Comparison of ENCODE assay signal across 28 cellular contexts in genomic region chr11:73654482-73655021, GRCh38. TPM values are rescaled to one million over a fixed set of nuclear protein-coding genes. Genes with fewer than 3 reads are reported as not detected.
"Had no signal": no experiment of that assay in that cellular context is flagged by ENCODE, and none has a peak within 500 bp of the region (broad histone marks: within the 10 kb centered on the region; RNA-seq: fewer than 3 reads in every experiment).

No MANE protein-coding gene starts in this region.

- H3K4me3 Mint-ChIP-seq: activated naive CD4-positive, alpha-beta T cell treated with anti-CD3 and anti-CD28 coated beads for 36 hours; activated naive CD8-positive, alpha-beta T cell treated with anti-CD3 and anti-CD28 coated beads for 36 hours; effector memory CD8-positive, alpha-beta T cell; naive thymus-derived CD8-positive, alpha-beta T cell; neural progenitor cell; T-helper 1 cell treated with Interleukin-12 subunit alpha and Interleukin-12 subunit beta and Interleukin-4 antibody, amounts not matched to agents 30 μg/mL and 1 μg/mL, for 36 hours had no signal

- H3K27ac Mint-ChIP-seq: activated naive CD4-positive, alpha-beta T cell treated with anti-CD3 and anti-CD28 coated beads for 36 hours; neural progenitor cell; T-helper 1 cell treated with Interleukin-12 subunit alpha and Interleukin-12 subunit beta and Interleukin-4 antibody, amounts not matched to agents 30 μg/mL and 1 μg/mL, for 36 hours had no signal

- H3K9me3 ChIP-seq: adrenal gland, colonic mucosa, gastrocnemius medialis, right atrium auricular region, testis, upper lobe of left lung had no signal

- DNase-seq: activated CD4-positive, alpha-beta T cell treated with anti-CD3 and anti-CD28 coated beads for 4 hours; activated CD4-positive, alpha-beta T cell treated with anti-CD3 and anti-CD28 coated beads, Interleukin-2, amount 50 U/mL, for 4 hours; activated effector memory CD4-positive, alpha-beta T cell treated with anti-CD3 and anti-CD28 coated beads, Interleukin-2, amount 50 U/mL, for 16 hours; activated naive CD4-positive, alpha-beta T cell treated with anti-CD3 and anti-CD28 coated beads for 36 hours; activated naive CD8-positive, alpha-beta T cell treated with anti-CD3 and anti-CD28 coated beads for 36 hours; activated T-cell treated with anti-CD3 and anti-CD28 coated beads for 4 hours; adrenal gland; colonic mucosa; effector memory CD8-positive, alpha-beta T cell; erythroblast; gastrocnemius medialis; glutamatergic neuron; islet precursor cell; left cardiac atrium; mesenchymal stem cell; naive thymus-derived CD8-positive, alpha-beta T cell; stimulated activated CD4-positive, alpha-beta T cell treated with anti-CD3 and anti-CD28 coated beads, Interleukin-15, amount 100 ng/mL, for 24 hours; stimulated activated naive CD4-positive, alpha-beta T cell; T-helper 9 cell; testis; upper lobe of left lung had no signal

- H3K4me1 ChIP-seq: adrenal gland, colonic mucosa, gastrocnemius medialis, right atrium auricular region, upper lobe of left lung had no signal

- H3K36me3 Mint-ChIP-seq: activated naive CD8-positive, alpha-beta T cell treated with anti-CD3 and anti-CD28 coated beads for 36 hours; neural progenitor cell had no signal

- H3K9me3 Mint-ChIP-seq: activated naive CD4-positive, alpha-beta T cell treated with anti-CD3 and anti-CD28 coated beads for 36 hours; activated naive CD8-positive, alpha-beta T cell treated with anti-CD3 and anti-CD28 coated beads for 36 hours; effector memory CD8-positive, alpha-beta T cell; naive thymus-derived CD8-positive, alpha-beta T cell; neural progenitor cell; T-helper 1 cell treated with Interleukin-12 subunit alpha and Interleukin-12 subunit beta and Interleukin-4 antibody, amounts not matched to agents 30 μg/mL and 1 μg/mL, for 36 hours had no signal

- H3K27me3 Mint-ChIP-seq: activated naive CD8-positive, alpha-beta T cell treated with anti-CD3 and anti-CD28 coated beads for 36 hours; effector memory CD8-positive, alpha-beta T cell; naive thymus-derived CD8-positive, alpha-beta T cell had no signal

- FAIRE-seq: bronchial epithelial cell, TTC549 had no signal

- H3K36me3 ChIP-seq: adrenal gland, colonic mucosa, gastrocnemius medialis, neural progenitor cell, right atrium auricular region, upper lobe of left lung had no signal

- H3K9ac ChIP-seq: neural progenitor cell had no signal

- H3K4me3 ChIP-seq: adrenal gland, colonic mucosa, gastrocnemius medialis, hepatocyte, neural progenitor cell, right atrium auricular region, testis, upper lobe of left lung had no signal

- H3K27me3 ChIP-seq: adrenal gland, colonic mucosa, gastrocnemius medialis, hepatocyte, neural progenitor cell, right atrium auricular region, testis, upper lobe of left lung had no signal

- H3K27ac ChIP-seq: adrenal gland, colonic mucosa, gastrocnemius medialis, hepatocyte, neural progenitor cell, testis, upper lobe of left lung, VCaP had no signal

RNA-seq across cellular contexts. Expression of gene PLEKHB1, which starts 8.2 kb away (rescaled TPM):
- total RNA-seq: bronchial epithelial cell had no signal
